Comparison of ENCODE assay signal across 8 cellular contexts in genomic region chr12:104138747-104139186, GRCh38. TPM values are rescaled to one million over a fixed set of nuclear protein-coding genes. Genes with fewer than 3 reads are reported as not detected.
DNase-seq lines count a peak whose midpoint lies in the region; ATAC-seq and TF ChIP-seq lines count a peak whose summit lies in the region.

No MANE protein-coding gene starts in this region.

- H4K8ac ChIP-seq in IMR-90 (ENCODE audit: low read depth in 2 of 2, low read length in 2 of 2) = peak overlapping the region; percentile 80 to 88

- peak overlapping the region; percentile 74 for H2BK120ac ChIP-seq in IMR-90 (ENCODE audit: low read depth, low read length)

- CTCF ChIA-PET in AG04449 (lab: Yijun Ruan, JAX) (interaction anchor here (1.0 to 1.9 kb wide), 2 partner anchors 30 to 32 kb away, joined by 3 to 5 read pairs; no protein-coding TSS in a partner anchor), IMR-90 (lab: Yijun Ruan, JAX) (interaction anchor here (0.8 kb wide), 1 partner anchor 40 kb away, joined by 3 read pairs; no protein-coding TSS in a partner anchor)

- peak overlapping the region; percentile 90 for H4K91ac ChIP-seq in IMR-90 (ENCODE audit: insufficient read depth, low read depth, low read length)

- TF ChIP-seq POLR2A in IMR-90 (IDR thresholded peaks at IDR 0.05; ENCODE audit: low read depth, low read length) = no peak

- H2AK9ac ChIP-seq in IMR-90 (replicated peaks; ENCODE audit: low read depth, low read length, poor library complexity) = peak overlapping the region; percentile 94

- peak overlapping the region; percentile 77 for H2BK5ac ChIP-seq in IMR-90 (ENCODE audit: low read depth, low read length, poor library complexity, severe bottlenecking)

- dilution Hi-C loops in IMR-90 (cut with HindIII; ENCODE audit: low sequenced_read_pairs, unreplicated experiment) = no loop called here

- peak overlapping the region; percentile 53 for H3K4me3 ChIP-seq in AG04449 (ENCODE audit: low read depth, low read length)
- H3K4me3 ChIP-seq in IMR-90 (ENCODE audit: insufficient read depth, low read depth, low read length) = peak overlapping the region; percentile 36; the same call in 1 of the 2 replicates
- H3K4me3 ChIP-seq in choroid plexus epithelial cell (ENCODE audit: low read depth, low read length) = peak overlapping the region; percentile 57
- peak overlapping the region; percentile 35 for H3K4me3 ChIP-seq in mesodermal cell (ENCODE audit: extremely low read depth, insufficient read depth, low read length, poor library complexity, severe bottlenecking)

- no peak for ATAC-seq in IMR-90 (ENCODE audit: low read depth)

- peak overlapping the region; percentile 49; the same call in 1 of the 2 replicates for H3K56ac ChIP-seq in IMR-90 (ENCODE audit: extremely low read depth, insufficient read depth, low read length)

- DNase-seq in AG04449 (ENCODE audit: low read depth, low spot score) (no peak), IMR-90 (no peak), choroid plexus epithelial cell (ENCODE audit: low read depth) (no peak), SKM-1 (lab: John Stamatoyannopoulos, UW; ENCODE audit: unreplicated experiment) (no peak), mucosa of gallbladder (ENCODE audit: low spot score) (no peak), COR-L47 (lab: John Stamatoyannopoulos, UW) (no peak)
- DNase-seq in effector CD4-positive, alpha-beta T cell = no peak

- POLR2A ChIA-PET in AG04449 (lab: Yijun Ruan, JAX) = interaction anchor here (0.5 to 1.9 kb wide), 4 partner anchors 13 to 149 kb away, joined by 3 to 6 read pairs (median 5); no protein-coding TSS in a partner anchor
- POLR2A ChIA-PET in IMR-90 (lab: Charles Lee; ENCODE audit: unreplicated experiment) = interaction anchor here (0.6 kb wide), 3 partner anchors 24 to 177 kb away, joined by 5 to 8 read pairs (median 7); no protein-coding TSS in a partner anchor

- peak overlapping the region; percentile 51; the same call in 2 of the 3 replicates for H2BK15ac ChIP-seq in IMR-90 (ENCODE audit: low read depth, low read length)

- H4K20me1 ChIP-seq in IMR-90 (ENCODE audit: insufficient read depth, low read length) = no peaks in the 10 kb centered on the region; the same call in 1 of the 2 replicates

- intact Hi-C loops in IMR-90 (cut with micrococcal nuclease) = loop anchor here (5.0 kb wide), 1 partner anchor 149 kb away; no protein-coding TSS in a partner anchor

- peak overlapping the region; percentile 26 for H3K14ac ChIP-seq in IMR-90 (replicated peaks; ENCODE audit: low read depth, low read length)

- peak overlapping the region; percentile 17; the same call in 1 of the 2 replicates for H2BK20ac ChIP-seq in IMR-90 (ENCODE audit: low read depth, low read length)

- 39% methylated on average over 7 of the region's 9 CpGs; no CpG with 5 or more reads in 1 of the 2 experiments for WGBS in IMR-90 (ENCODE audit: extremely low coverage in 2 of 2, insufficient read length in 1 of 2), 2 experiments
- WGBS in mesodermal cell (ENCODE audit: insufficient coverage in 2 of 2), 2 experiments = 36 to 50% methylated on average over 6 to 8 of the region's 9 CpGs

- peaks cover 14% of the 10 kb centered on the region for H3K4me1 ChIP-seq in IMR-90 (ENCODE audit: control insufficient read depth, insufficient read depth, low read length)
- peaks cover 25% of the 10 kb centered on the region for H3K4me1 ChIP-seq in mesodermal cell (ENCODE audit: control insufficient read depth, insufficient read depth, low read length, poor library complexity, severe bottlenecking)

- no TSS peak for BruUV-seq in IMR-90 (replicated peaks; lab: Mats Ljungman, UMichigan)

- peak overlapping the region; percentile 37; the same call in 1 of the 2 replicates for H2AK5ac ChIP-seq in IMR-90 (ENCODE audit: low read depth, low read length)

- no peak for TF ChIP-seq RAD21 in IMR-90 (IDR thresholded peaks at IDR 0.05; ENCODE audit: low read length)

- H3K9me3 ChIP-seq in IMR-90 (ENCODE audit: control insufficient read depth, insufficient read depth, low read length) (no peaks in the 10 kb centered on the region), mesodermal cell (ENCODE audit: control insufficient read depth, low read length) (no peaks in the 10 kb centered on the region)

- H3K4ac ChIP-seq in IMR-90 (ENCODE audit: low read depth, low read length) = peak overlapping the region; percentile 67

- H3K4me2 ChIP-seq in IMR-90 (ENCODE audit: low read depth, low read length) = peak overlapping the region; percentile 52

- peak overlapping the region; percentile 58 for H4K5ac ChIP-seq in IMR-90 (ENCODE audit: low read depth, low read length)

- H3K36me3 ChIP-seq in IMR-90 (ENCODE audit: control insufficient read depth, insufficient read depth, low read length) (0 out of 2 replicates have a peak, but pooled peaks cover 1% of the 10 kb centered on the region), mesodermal cell (ENCODE audit: control insufficient read depth, insufficient read depth, low read length) (no peaks in the 10 kb centered on the region)

- H3K9me1 ChIP-seq in IMR-90 (ENCODE audit: insufficient read depth, low read length) = peaks cover 13% of the 10 kb centered on the region

- TF ChIP-seq CTCF in AG04449 (IDR thresholded peaks at IDR 0.05; ENCODE audit: insufficient read depth, low read length, missing control alignments) (no peak), IMR-90 (conservative IDR thresholded peaks at IDR 0.05; ENCODE audit: low read depth, low read length) (no peak), choroid plexus epithelial cell (conservative IDR thresholded peaks at IDR 0.05; ENCODE audit: low read depth, low read length) (no peak)

- peak overlapping the region; percentile 97 for H2AFZ ChIP-seq in IMR-90 (replicated peaks; ENCODE audit: low read length, poor library complexity)

- peaks cover 7 to 37% of the 10 kb centered on the region in 2 experiments for H3K79me1 ChIP-seq in IMR-90 (ENCODE audit: low read depth in 1 of 2, low read length in 2 of 2)

- H3K27ac ChIP-seq in IMR-90 (ENCODE audit: insufficient read depth, low read length) (peak overlapping the region; percentile 84), mesodermal cell (ENCODE audit: low read depth, low read length, severe bottlenecking) (peak overlapping the region; percentile 77)

- in situ Hi-C loops in IMR-90 (cut with MboI; ENCODE audit: low sequenced_read_pairs) = no loop called here

- peak overlapping the region; percentile 72 for H3K9ac ChIP-seq in IMR-90 (ENCODE audit: low read depth, low read length)

- peak overlapping the region; percentile 44 for H3K23ac ChIP-seq in IMR-90 (ENCODE audit: low read depth, low read length)

- H3K18ac ChIP-seq in IMR-90 (ENCODE audit: low read depth, low read length) = peak overlapping the region; percentile 56; the same call in 1 of the 2 replicates

- H3K27me3 ChIP-seq in IMR-90 (ENCODE audit: control insufficient read depth, insufficient read depth, low read length) = no peaks in the 10 kb centered on the region

TF ChIP-seq in IMR-90, 13 proteins besides CTCF, POLR2A, EP300 and RAD21:
- no peak for TF ChIP-seq BHLHE40 (IDR thresholded peaks at IDR 0.05; ENCODE audit: low read depth, low read length)
- TF ChIP-seq MAFK (IDR thresholded peaks at IDR 0.05; ENCODE audit: low read depth, low read length) = no peak
- no peak for TF ChIP-seq MAZ (IDR thresholded peaks at IDR 0.05; ENCODE audit: borderline replicate concordance, low read depth, low read length)
- TF ChIP-seq CHD1 (IDR thresholded peaks at IDR 0.05; ENCODE audit: low read depth, low read length) = no peak
- no peak for TF ChIP-seq RFX5 (IDR thresholded peaks at IDR 0.05; ENCODE audit: low read depth, low read length)
- TF ChIP-seq SMC3 (IDR thresholded peaks at IDR 0.05; ENCODE audit: low read depth, low read length) = no peak
- no peak for TF ChIP-seq CEBPB (IDR thresholded peaks at IDR 0.05; ENCODE audit: low read depth, low read length)
- TF ChIP-seq RCOR1 (IDR thresholded peaks at IDR 0.05; ENCODE audit: insufficient replicate concordance, low read length) = no peak
- no peak for TF ChIP-seq MXI1 (IDR thresholded peaks at IDR 0.05; ENCODE audit: borderline replicate concordance, low read depth, low read length)
- no peak for TF ChIP-seq FOS (IDR thresholded peaks at IDR 0.05; ENCODE audit: low read depth, low read length)
- TF ChIP-seq, protein P1, sequence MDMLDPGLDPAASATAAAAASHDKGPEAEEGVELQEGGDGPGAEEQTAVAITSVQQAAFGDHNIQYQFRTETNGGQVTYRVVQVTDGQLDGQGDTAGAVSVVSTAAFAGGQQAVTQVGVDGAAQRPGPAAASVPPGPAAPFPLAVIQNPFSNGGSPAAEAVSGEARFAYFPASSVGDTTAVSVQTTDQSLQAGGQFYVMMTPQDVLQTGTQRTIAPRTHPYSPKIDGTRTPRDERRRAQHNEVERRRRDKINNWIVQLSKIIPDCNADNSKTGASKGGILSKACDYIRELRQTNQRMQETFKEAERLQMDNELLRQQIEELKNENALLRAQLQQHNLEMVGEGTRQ (IDR thresholded peaks at IDR 0.05; ENCODE audit: low read depth, low read length) = no peak
- no peak for TF ChIP-seq NFE2L2 (IDR thresholded peaks at IDR 0.05; ENCODE audit: low read depth, low read length)
- TF ChIP-seq, protein P2, sequence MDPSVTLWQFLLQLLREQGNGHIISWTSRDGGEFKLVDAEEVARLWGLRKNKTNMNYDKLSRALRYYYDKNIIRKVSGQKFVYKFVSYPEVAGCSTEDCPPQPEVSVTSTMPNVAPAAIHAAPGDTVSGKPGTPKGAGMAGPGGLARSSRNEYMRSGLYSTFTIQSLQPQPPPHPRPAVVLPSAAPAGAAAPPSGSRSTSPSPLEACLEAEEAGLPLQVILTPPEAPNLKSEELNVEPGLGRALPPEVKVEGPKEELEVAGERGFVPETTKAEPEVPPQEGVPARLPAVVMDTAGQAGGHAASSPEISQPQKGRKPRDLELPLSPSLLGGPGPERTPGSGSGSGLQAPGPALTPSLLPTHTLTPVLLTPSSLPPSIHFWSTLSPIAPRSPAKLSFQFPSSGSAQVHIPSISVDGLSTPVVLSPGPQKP (IDR thresholded peaks at IDR 0.05; ENCODE audit: borderline replicate concordance, low read depth, low read length) = no peak

RNA-seq across cellular contexts. Expression of gene NFYB, which starts 0.8 kb away (rescaled TPM):
- total RNA-seq in IMR-90 (2012; rRNA removed) = 22.2 and 31.4 TPM in 2 replicates
- polyA plus RNA-seq in IMR-90 (2012; rRNA removed) = 19.8 and 28.4 TPM in 2 replicates
- polyA plus RNA-seq in IMR-90 (2012; cell fraction: cytosol; rRNA removed) = 4.2 and 8.0 TPM in 2 replicates
- polyA plus RNA-seq in IMR-90 (2012; cell fraction: nucleus; rRNA removed; ENCODE audit: low replicate concordance) = 3.5 and 32.9 TPM in 2 replicates
- 43.9 TPM for polyA plus RNA-seq in mesodermal cell (2013, experiment 1 of 2)
- 56.8 TPM for polyA plus RNA-seq in mesodermal cell (2013, experiment 2 of 2)
- total RNA-seq in mucosa of gallbladder = 24.8 TPM
